In genomic region chr2:18560797-18561085, GRCh38 we compare ENCODE assay signal across 9 cellular contexts. TPM values are rescaled to one million over a fixed set of nuclear protein-coding genes. Genes with fewer than 3 reads are reported as not detected.
A peak's percentile ranks its signal among the peaks of the same experiment; 100 is the strongest.
DNase-seq lines count a peak whose midpoint lies in the region; ATAC-seq and TF ChIP-seq lines count a peak whose summit lies in the region.
"Had no signal": no experiment of that assay in that cellular context is flagged by ENCODE, and none has a peak within 500 bp of the region (broad histone marks: within the 10 kb centered on the region; RNA-seq: fewer than 3 reads in every experiment).

No MANE protein-coding gene starts in this region.

- H3K27ac ChIP-seq in left ventricle myocardium inferior (replicated peaks): peak overlapping the region; percentile 99
- peak overlapping the region; percentile 90 for H3K27ac ChIP-seq in VCaP
- peak overlapping the region; percentile 70 for H3K27ac ChIP-seq in temporal lobe (ENCODE audit: low read depth, low read length)

- H3K9me3 ChIP-seq in left ventricle myocardium inferior (replicated peaks): peaks cover 5% of the 10 kb centered on the region

- H3K4me1 ChIP-seq in left ventricle myocardium inferior: peaks cover 53% of the 10 kb centered on the region

- no peak for ATAC-seq in left ventricle myocardium superior
- ATAC-seq in GM21786 (IDR thresholded peaks at IDR 0.05; ENCODE audit: unreplicated experiment): no peak
- ATAC-seq in GM18520 (IDR thresholded peaks at IDR 0.05; ENCODE audit: unreplicated experiment): no peak
- ATAC-seq in GM18498 (IDR thresholded peaks at IDR 0.05; ENCODE audit: unreplicated experiment): no peak

- DNase-seq in left ventricle myocardium inferior: no peak
- no peak for DNase-seq in left ventricle myocardium superior

- intact Hi-C loops in left ventricle myocardium inferior (cut with micrococcal nuclease) (no loop called here), left ventricle myocardium superior (cut with micrococcal nuclease) (no loop called here)

- peaks cover 14% of the 10 kb centered on the region for H3K36me3 ChIP-seq in left ventricle myocardium inferior

- no peaks in the 10 kb centered on the region for H3K27me3 ChIP-seq in left ventricle myocardium inferior (ENCODE audit: low read depth)

- TF ChIP-seq CTCF in left ventricle myocardium inferior (IDR thresholded peaks at IDR 0.05; ENCODE audit: borderline replicate concordance) (no peak), VCaP (conservative IDR thresholded peaks at IDR 0.05) (no peak)

- H3K4me3 ChIP-seq in left ventricle myocardium inferior (peak overlapping the region; percentile 93), iPS-11a (ENCODE audit: low read depth, low read length) (peak overlapping the region; percentile 79)

RNA-seq across cellular contexts. Expression of gene RDH14, which starts 0.3 kb away (rescaled TPM):
- total RNA-seq in left ventricle myocardium inferior (42.6 TPM), left ventricle myocardium superior (50.3 TPM), temporal lobe (18.4 TPM)

RNA-seq across cellular contexts. Expression of gene NT5C1B, which starts 28.6 kb away (rescaled TPM):
- not detected for total RNA-seq in left ventricle myocardium inferior
- total RNA-seq in left ventricle myocardium superior: not detected
- not detected for total RNA-seq in temporal lobe
- total RNA-seq: lung microvascular endothelial cell had no signal
